ENCODE assay signal across 8 cellular contexts in the genomic region with DNA sequence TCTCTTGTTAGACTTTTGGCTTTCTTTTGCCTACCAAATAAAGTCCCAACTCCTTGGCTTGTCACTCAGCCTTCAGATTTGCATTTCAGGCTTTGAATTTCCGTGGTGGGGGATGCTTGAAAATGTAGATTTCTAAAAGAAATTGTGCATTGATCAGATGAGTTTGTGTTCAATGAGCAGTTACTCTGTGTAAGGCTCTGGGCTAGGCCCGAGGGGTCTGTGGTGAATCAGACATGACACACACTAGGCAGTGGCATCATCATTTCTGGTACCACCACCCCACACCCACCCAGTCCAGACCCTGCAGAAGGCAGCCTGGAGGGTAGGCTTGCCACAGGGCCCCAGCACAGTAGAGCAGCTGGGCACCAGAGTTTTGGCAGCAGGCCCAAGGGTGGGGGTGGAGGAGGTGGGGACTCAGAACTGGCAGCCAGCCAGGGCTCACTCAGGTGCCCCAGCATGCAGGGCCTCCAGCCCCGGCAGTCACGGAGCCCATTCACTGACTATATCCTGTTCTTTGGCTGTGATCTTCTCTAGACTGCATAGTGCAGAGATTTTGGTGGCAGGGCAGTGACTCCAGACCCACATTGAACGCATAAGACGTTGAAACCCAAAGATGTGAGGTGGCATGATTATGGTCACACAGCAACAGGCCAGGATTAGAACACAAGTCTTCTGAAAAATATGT.
A peak's percentile ranks its signal among the peaks of the same experiment; 100 is the strongest.
DNase-seq lines count a peak whose midpoint lies in the region; ATAC-seq and TF ChIP-seq lines count a peak whose summit lies in the region.

No MANE protein-coding gene starts in this region.

- H3K9me3 ChIP-seq in esophagus muscularis mucosa = no peaks in the 10 kb centered on the region

- H3K36me3 ChIP-seq in esophagus muscularis mucosa = peaks cover 0 to 34% (median 14%) of the 10 kb centered on the region in 4 donors

- intact Hi-C loops in esophagus muscularis mucosa (cut with DNase I) = no loop called here

- ATAC-seq in HG03039 (IDR thresholded peaks at IDR 0.05; ENCODE audit: unreplicated experiment) = peak; percentile 44

- CTCF ChIA-PET in activated CD4-positive, alpha-beta T cell treated with anti-CD3 and anti-CD28 coated beads, Interleukin-2, amount 10 ng/mL, durations not matched to agents 7 days and 5 days (lab: Charles Lee) = no interaction called here

- POLR2A ChIA-PET in activated CD4-positive, alpha-beta T cell treated with anti-CD3 and anti-CD28 coated beads, Interleukin-2, amount 10 ng/mL, durations not matched to agents 7 days and 5 days (lab: Charles Lee) = no interaction called here

- H3K27ac Mint-ChIP-seq in activated CD4-positive, alpha-beta T cell treated with anti-CD3 and anti-CD28 coated beads, Interleukin-2, amount 10 ng/mL, durations not matched to agents 7 days and 5 days = no peak overlapping the region
- H3K27ac Mint-ChIP-seq in progenitor cell of endocrine pancreas = no peak overlapping the region

- TF ChIP-seq POLR2A in esophagus muscularis mucosa (IDR thresholded peaks at IDR 0.05; ENCODE audit: low read depth) = no peak

- TF ChIP-seq EP300 in esophagus muscularis mucosa (IDR thresholded peaks at IDR 0.05) = no peak

- no peak overlapping the region for H3K4me3 Mint-ChIP-seq in activated CD4-positive, alpha-beta T cell treated with anti-CD3 and anti-CD28 coated beads, Interleukin-2, amount 10 ng/mL, durations not matched to agents 7 days and 5 days
- no peak overlapping the region for H3K4me3 Mint-ChIP-seq in progenitor cell of endocrine pancreas (ENCODE audit: low read depth)

- H3K36me3 Mint-ChIP-seq in activated CD4-positive, alpha-beta T cell treated with anti-CD3 and anti-CD28 coated beads, Interleukin-2, amount 10 ng/mL, durations not matched to agents 7 days and 5 days (ENCODE audit: low read depth) = peaks cover 17% of the 10 kb centered on the region
- no peaks in the 10 kb centered on the region for H3K36me3 Mint-ChIP-seq in progenitor cell of endocrine pancreas (ENCODE audit: insufficient read depth)

- WGBS in esophagus muscularis mucosa = 37% methylated on average over 6 of the region's 6 CpGs

- peak; percentile 27 for DNase-seq in G401 (ENCODE audit: low spot score)
- peak; percentile 87 for DNase-seq in NCI-H2227 (lab: John Stamatoyannopoulos, UW; ENCODE audit: unreplicated experiment)
- peak; percentile 47 for DNase-seq in activated CD4-positive, alpha-beta T cell treated with anti-CD3 and anti-CD28 coated beads, Interleukin-2, amount 10 ng/mL, durations not matched to agents 7 days and 5 days
- peak; percentile 80 for DNase-seq in esophagus muscularis mucosa (ENCODE audit: extremely low spot score)
- peak; percentile 58 to 61 for DNase-seq in stimulated activated CD4-positive, alpha-beta T cell treated with anti-CD3 and anti-CD28 coated beads, Interleukin-1b, Interleukin-23, amount 100 ng/mL, for 4 hours (ENCODE audit: low read depth in 2 of 2)
- DNase-seq in progenitor cell of endocrine pancreas (ENCODE audit: low spot score, unreplicated experiment) = no peak
- no peak for DNase-seq in GM19240 (ENCODE audit: insufficient read length, low spot score)

- no peak overlapping the region for H3K4me3 ChIP-seq in esophagus muscularis mucosa

- no peaks in the 10 kb centered on the region for H3K27me3 Mint-ChIP-seq in activated CD4-positive, alpha-beta T cell treated with anti-CD3 and anti-CD28 coated beads, Interleukin-2, amount 10 ng/mL, durations not matched to agents 7 days and 5 days
- H3K27me3 Mint-ChIP-seq in progenitor cell of endocrine pancreas = peaks cover 2% of the 10 kb centered on the region

- no peaks in the 10 kb centered on the region for H3K27me3 ChIP-seq in esophagus muscularis mucosa

- H3K27ac ChIP-seq in esophagus muscularis mucosa (replicated peaks in 1 of 4) = peak overlapping the region; percentile 66 to 80 (median 78)

- TF ChIP-seq CTCF in esophagus muscularis mucosa (IDR thresholded peaks at IDR 0.05) (no peak), progenitor cell of endocrine pancreas (IDR thresholded peaks at IDR 0.05; ENCODE audit: unreplicated experiment) (no peak)

- in situ Hi-C loops in G401 (cut with HindIII; ENCODE audit: low sequenced_read_pairs) = no loop called here

- peaks cover 28 to 71% (median 62%) of the 10 kb centered on the region in 4 donors for H3K4me1 ChIP-seq in esophagus muscularis mucosa

- H3K9me3 Mint-ChIP-seq in activated CD4-positive, alpha-beta T cell treated with anti-CD3 and anti-CD28 coated beads, Interleukin-2, amount 10 ng/mL, durations not matched to agents 7 days and 5 days = peaks cover 7% of the 10 kb centered on the region
- H3K9me3 Mint-ChIP-seq in progenitor cell of endocrine pancreas (ENCODE audit: low read depth) = no peaks in the 10 kb centered on the region

- peaks cover 63% of the 10 kb centered on the region for H3K4me1 Mint-ChIP-seq in activated CD4-positive, alpha-beta T cell treated with anti-CD3 and anti-CD28 coated beads, Interleukin-2, amount 10 ng/mL, durations not matched to agents 7 days and 5 days
- peaks cover 12% of the 10 kb centered on the region for H3K4me1 Mint-ChIP-seq in progenitor cell of endocrine pancreas (ENCODE audit: low read depth)

Comparison
In these comparisons a context has a peak if more than half of its experiments do, and no peak if none do; other contexts are left out.
1. DNase-seq: peak in G401 (single experiment), NCI-H2227 (single experiment), activated CD4-positive, alpha-beta T cell treated with anti-CD3 and anti-CD28 coated beads, Interleukin-2, amount 10 ng/mL, durations not matched to agents 7 days and 5 days (single experiment), esophagus muscularis mucosa (single experiment) and stimulated activated CD4-positive, alpha-beta T cell treated with anti-CD3 and anti-CD28 coated beads, Interleukin-1b, Interleukin-23, amount 100 ng/mL, for 4 hours (2 of 2); none in progenitor cell of endocrine pancreas (single experiment) and GM19240 (single experiment).